ENCODE assay signal across 8 cellular contexts in the genomic region with DNA sequence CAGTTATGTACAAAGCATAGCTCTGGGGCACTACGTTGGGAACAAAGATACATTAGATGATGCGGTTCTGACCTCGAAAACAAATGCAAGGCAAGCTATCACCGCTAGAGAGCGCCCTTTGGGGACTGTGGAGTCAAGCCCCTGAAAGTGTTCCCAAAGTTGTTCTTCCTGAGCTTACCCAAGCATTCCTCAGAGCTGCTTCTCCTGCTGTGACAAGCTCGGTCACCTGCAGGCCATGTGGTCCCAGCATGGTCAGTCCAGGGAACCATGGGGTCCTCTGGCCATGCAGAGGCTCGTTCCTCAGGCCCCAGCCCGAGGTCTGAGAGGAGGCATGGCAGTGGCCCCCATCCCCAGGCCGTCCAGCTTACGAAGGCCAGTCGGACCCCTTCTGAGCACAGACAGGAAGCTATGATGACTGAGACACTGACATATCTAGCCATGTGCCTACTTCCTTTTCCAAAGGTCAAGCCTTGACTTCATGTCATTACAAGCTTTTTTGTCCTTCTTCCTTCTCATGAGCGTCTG.
A peak's percentile ranks its signal among the peaks of the same experiment; 100 is the strongest.
DNase-seq lines count a peak whose midpoint lies in the region; ATAC-seq and TF ChIP-seq lines count a peak whose summit lies in the region.

No MANE protein-coding gene starts in this region.

- CTCF ChIA-PET in Caco-2 (lab: Charles Lee), result interaction anchor here (1.2 to 1.7 kb wide), 2 partner anchors 92 to 150 kb away, joined by 3 to 14 read pairs; no protein-coding TSS in a partner anchor

- H3K27me3 ChIP-seq in Caco-2 (replicated peaks; ENCODE audit: control insufficient read depth, insufficient read depth, low read length), result no peaks in the 10 kb centered on the region

- H3K9me3 ChIP-seq in Caco-2, result no peaks in the 10 kb centered on the region

- no peaks in the 10 kb centered on the region for H3K27me3 Mint-ChIP-seq in Caco-2 (ENCODE audit: insufficient read depth, unreplicated experiment)

- H3K36me3 Mint-ChIP-seq in Caco-2 (ENCODE audit: insufficient read depth, unreplicated experiment), result no peaks in the 10 kb centered on the region

- no peak for ATAC-seq in HG03342 (IDR thresholded peaks at IDR 0.05; ENCODE audit: unreplicated experiment)

- H3K4me3 Mint-ChIP-seq in Caco-2 (ENCODE audit: unreplicated experiment), result no peak overlapping the region

- no peaks in the 10 kb centered on the region for H3K9me3 Mint-ChIP-seq in Caco-2 (ENCODE audit: unreplicated experiment)

- intact Hi-C loops in Caco-2 (cut with micrococcal nuclease; ENCODE audit: unreplicated experiment), result loop anchor here (1.0 to 10.0 kb wide), 2 partner anchors 71 to 151 kb away; no protein-coding TSS in a partner anchor
- intact Hi-C loops in posterior vena cava (cut with DNase I), result no loop called here

- H3K4me1 Mint-ChIP-seq in Caco-2 (ENCODE audit: low read depth, unreplicated experiment), result peaks cover 12% of the 10 kb centered on the region

- POLR2A ChIA-PET in Caco-2 (lab: Charles Lee), result interaction anchor here (0.6 kb wide), 1 partner anchor 150 kb away, joined by 3 read pairs; no protein-coding TSS in a partner anchor

- H3K4me3 ChIP-seq in Caco-2 (ENCODE audit: low read depth, low read length), result no peak overlapping the region
- no peak overlapping the region for H3K4me3 ChIP-seq in astrocyte of the spinal cord (ENCODE audit: low read depth, low read length)

- H3K36me3 ChIP-seq in Caco-2 (ENCODE audit: control insufficient read depth, insufficient read depth, low read length), result no peaks in the 10 kb centered on the region

- no peak overlapping the region for H3K27ac Mint-ChIP-seq in Caco-2 (ENCODE audit: unreplicated experiment)

- DNase-seq in Caco-2 (peak in 1 of 2 experiments; percentile 55), OCI-M1 (lab: John Stamatoyannopoulos, UW) (peak; percentile 19), astrocyte of the spinal cord (ENCODE audit: low read depth, low spot score) (peak; percentile 15), posterior vena cava (ENCODE audit: low spot score) (peak; percentile 76), anterior cingulate cortex (lab: John Stamatoyannopoulos, UW) (no peak), NCI-H226 (no peak), kidney glomerular epithelial cell (lab: John Stamatoyannopoulos, UW) (no peak)

- BruUV-seq in Caco-2 (replicated peaks; lab: Mats Ljungman, UMichigan), result no TSS peak

- peak; percentile 15 to 39 for TF ChIP-seq CTCF in Caco-2 (IDR thresholded peaks at IDR 0.05; ENCODE audit: insufficient read depth in 1 of 2, low read depth in 1 of 2, low read length in 1 of 2, severe bottlenecking in 1 of 2, unreplicated experiment in 1 of 2)
- peak; percentile 46 for TF ChIP-seq CTCF in astrocyte of the spinal cord (IDR thresholded peaks at IDR 0.05; ENCODE audit: low read depth, low read length)

- H3K4me1 ChIP-seq in Caco-2, result peaks cover 6% of the 10 kb centered on the region; the same call in 1 of the 2 replicates

- in situ Hi-C loops in astrocyte of the spinal cord (cut with HindIII; ENCODE audit: low sequenced_read_pairs), result no loop called here

Comparison
In these comparisons a context has a peak if more than half of its experiments do, and no peak if none do; other contexts are left out.
1. DNase-seq: peak in OCI-M1 (single experiment), astrocyte of the spinal cord (single experiment) and posterior vena cava (single experiment); none in anterior cingulate cortex (0 of 58), NCI-H226 (single experiment) and kidney glomerular epithelial cell (single experiment).